Comparison of ENCODE assay signal across 8 cellular contexts in genomic region chr19:1855040-1855827, GRCh38. TPM values are rescaled to one million over a fixed set of nuclear protein-coding genes. Genes with fewer than 3 reads are reported as not detected.
DNase-seq lines count a peak whose midpoint lies in the region; ATAC-seq lines count a peak whose summit lies in the region.

No MANE protein-coding gene starts in this region.

- H2AFZ ChIP-seq in GM23248: no peak overlapping the region

- peaks cover 84% of the 10 kb centered on the region for H3K79me2 ChIP-seq in GM23248 (ENCODE audit: insufficient read depth)

- peak overlapping the region; percentile 74 for H3K4me2 ChIP-seq in GM23248 (ENCODE audit: unreplicated experiment)

- ATAC-seq in left lobe of liver: peak; percentile 32
- no peak for ATAC-seq in GM18870 (IDR thresholded peaks at IDR 0.05; ENCODE audit: unreplicated experiment)

- H3K27me3 ChIP-seq in GM23248 (replicated peaks; ENCODE audit: insufficient read depth): no peaks in the 10 kb centered on the region

- no peaks in the 10 kb centered on the region for H4K20me1 ChIP-seq in GM23248 (ENCODE audit: insufficient read depth)

- no peaks in the 10 kb centered on the region for H3K36me3 ChIP-seq in GM23248 (ENCODE audit: low read depth)

- peak overlapping the region; percentile 87 for H3K9ac ChIP-seq in GM23248

- peaks cover 39% of the 10 kb centered on the region for H3K4me1 ChIP-seq in GM23248 (ENCODE audit: insufficient read depth)

- H3K4me3 ChIP-seq in GM23248: peak overlapping the region; percentile 66

- 1 to 3% methylated on average over 21 to 28 of the region's 33 CpGs for WGBS in GM23248 (ENCODE audit: low coverage in 1 of 2, low lambda C conversion rate in 2 of 2, missing lambda C conversion rate in 2 of 2), 2 experiments

- DNase-seq in DMS 273 treated with DMSO at 0.1 percent for 48 hours (lab: John Stamatoyannopoulos, UW) (peak; percentile 90), GM23248 (peak; percentile 97), NCI-H1694 treated with DMSO at 0.1 percent for 48 hours (lab: John Stamatoyannopoulos, UW) (peak; percentile 80), cerebellum (ENCODE audit: low spot score) (peak; percentile 83), left lobe of liver (ENCODE audit: low spot score) (peak; percentile 81)
- DNase-seq in activated CD4-positive, CD25-positive, alpha-beta regulatory T cell (lab: John Stamatoyannopoulos, UW): peak; percentile 44 to 79 (median 64)
- peak; percentile 65 for DNase-seq in stimulated activated CD4-positive, alpha-beta T cell treated with anti-CD3 and anti-CD28 coated beads, Interleukin-4, amount 100 ng/mL, for 1 hour

- H3K27ac ChIP-seq in GM23248: peak overlapping the region; percentile 93

- in situ Hi-C loops in GM23248 (cut with MboI): no loop called here

- peaks cover 9% of the 10 kb centered on the region; the same call in 1 of the 2 replicates for H3F3A ChIP-seq in GM23248 (ENCODE audit: insufficient read depth)

- H3K9me2 ChIP-seq in GM23248 (ENCODE audit: insufficient read depth): no peaks in the 10 kb centered on the region

- H3K9me3 ChIP-seq in GM23248 (ENCODE audit: low read depth): no peaks in the 10 kb centered on the region

RNA-seq across cellular contexts. Expression of gene REXO1, which starts 7.0 kb away (rescaled TPM):
- 4.2 and 5.2 TPM in 2 replicates for total RNA-seq in GM23248 (2014; rRNA removed; shearing (Covaris generic))
- 4.2 and 4.9 TPM in 2 replicates for polyA plus RNA-seq in GM23248 (2016; fragmentation: Nextera tagmentation; extraction: Ambion mirVana)
- total RNA-seq in cerebellum (9.8 TPM), left lobe of liver (19.3 TPM)

RNA-seq across cellular contexts. Expression of gene KLF16, which starts 8.1 kb away (rescaled TPM):
- 8.9 and 11.0 TPM in 2 replicates for total RNA-seq in GM23248 (2014; rRNA removed; shearing (Covaris generic))
- polyA plus RNA-seq in GM23248 (2016; fragmentation: Nextera tagmentation; extraction: Ambion mirVana): 4.2 and 4.6 TPM in 2 replicates
- 2.0 TPM for total RNA-seq in cerebellum
- 11.9 TPM for total RNA-seq in left lobe of liver

RNA-seq across cellular contexts. Expression of gene ABHD17A, which starts 30.1 kb away (rescaled TPM):
- 147 and 157 TPM in 2 replicates for total RNA-seq in GM23248 (2014; rRNA removed; shearing (Covaris generic))
- polyA plus RNA-seq in GM23248 (2016; fragmentation: Nextera tagmentation; extraction: Ambion mirVana): 37.6 and 39.4 TPM in 2 replicates
- total RNA-seq in cerebellum (37.5 TPM), left lobe of liver (29.4 TPM)

RNA-seq across cellular contexts. Expression of gene ATP8B3, which starts 43.2 kb away (rescaled TPM):
- 0.32 and 2.5 TPM in 2 replicates for total RNA-seq in GM23248 (2014; rRNA removed; shearing (Covaris generic))
- 1.8 and 1.9 TPM in 2 replicates for polyA plus RNA-seq in GM23248 (2016; fragmentation: Nextera tagmentation; extraction: Ambion mirVana)
- total RNA-seq in cerebellum (0.27 TPM), left lobe of liver (1.4 TPM)

RNA-seq across cellular contexts. Expression of gene ADAT3, which starts 50.0 kb away (rescaled TPM):
- 0.22 and 3.2 TPM in 2 replicates for total RNA-seq in GM23248 (2014; rRNA removed; shearing (Covaris generic))
- 2.4 and 3.2 TPM in 2 replicates for polyA plus RNA-seq in GM23248 (2016; fragmentation: Nextera tagmentation; extraction: Ambion mirVana)
- total RNA-seq in cerebellum (4.0 TPM), left lobe of liver (4.5 TPM)
